In genomic region chr11:73333626-73334199, GRCh38 we compare ENCODE assay signal across 1 cellular context.
TF ChIP-seq lines count a peak whose summit lies in the region.

No MANE protein-coding gene starts in this region.

TF ChIP-seq in A549, 52 proteins besides CTCF, POLR2A, EP300 and RAD21 (continued from another document):
- TF ChIP-seq, protein P1, sequence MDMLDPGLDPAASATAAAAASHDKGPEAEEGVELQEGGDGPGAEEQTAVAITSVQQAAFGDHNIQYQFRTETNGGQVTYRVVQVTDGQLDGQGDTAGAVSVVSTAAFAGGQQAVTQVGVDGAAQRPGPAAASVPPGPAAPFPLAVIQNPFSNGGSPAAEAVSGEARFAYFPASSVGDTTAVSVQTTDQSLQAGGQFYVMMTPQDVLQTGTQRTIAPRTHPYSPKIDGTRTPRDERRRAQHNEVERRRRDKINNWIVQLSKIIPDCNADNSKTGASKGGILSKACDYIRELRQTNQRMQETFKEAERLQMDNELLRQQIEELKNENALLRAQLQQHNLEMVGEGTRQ (IDR thresholded peaks at IDR 0.05) = no peak
- TF ChIP-seq SMC3 (IDR thresholded peaks at IDR 0.05) (no peak), HOXB5 (CRISPR knock-in tag; IDR thresholded peaks at IDR 0.05) (no peak), FOSB (CRISPR knock-in tag; IDR thresholded peaks at IDR 0.05) (no peak), PHF8 (IDR thresholded peaks at IDR 0.05; ENCODE audit: borderline replicate concordance, low read depth) (no peak), ZNF302 (CRISPR knock-in tag; IDR thresholded peaks at IDR 0.05) (no peak), KDM5A (IDR thresholded peaks at IDR 0.05) (no peak), CBX8 (IDR thresholded peaks at IDR 0.05) (no peak)
